8 cellular contexts compared by ENCODE assay signal in the genomic region with DNA sequence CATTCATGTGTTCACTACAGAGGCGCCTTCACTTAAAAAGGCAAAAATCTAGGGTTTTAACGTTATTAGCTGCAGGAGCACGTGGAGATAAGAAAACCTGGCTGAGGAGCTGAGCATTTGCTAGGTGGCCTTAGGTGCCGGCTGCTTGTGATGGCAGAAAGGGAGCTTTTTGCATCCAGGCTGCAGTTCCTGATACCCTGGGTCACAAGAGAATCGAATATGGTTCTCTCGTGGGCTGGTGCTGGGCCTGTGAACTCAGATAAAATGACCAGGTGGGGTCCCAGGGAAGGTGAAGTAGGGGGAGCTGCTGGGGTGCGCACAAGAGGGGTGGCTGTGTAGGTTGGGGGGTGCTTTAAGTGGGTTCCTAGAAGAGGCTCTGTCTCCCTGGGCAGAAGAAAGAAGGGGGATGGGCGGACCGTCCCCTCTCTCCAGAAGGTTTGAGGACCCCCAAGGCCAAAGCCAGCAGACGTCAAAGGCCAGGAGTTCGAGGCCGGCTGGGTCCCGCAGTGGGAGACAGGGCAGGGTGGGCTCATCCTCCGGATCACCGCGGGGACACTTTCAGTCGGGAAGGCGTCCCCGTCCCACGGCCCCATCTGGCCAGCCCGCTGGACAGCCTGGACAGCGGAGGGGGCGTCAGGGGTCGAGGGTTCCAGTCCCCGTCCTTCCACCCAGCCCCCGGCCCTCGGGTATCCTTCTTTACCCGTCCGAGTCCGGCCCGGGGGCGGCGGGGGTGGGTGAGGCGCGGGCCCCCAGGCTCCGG. TPM values are rescaled to one million over a fixed set of nuclear protein-coding genes. Genes with fewer than 3 reads are reported as not detected.
DNase-seq lines count a peak whose midpoint lies in the region; ATAC-seq, FAIRE-seq and TF ChIP-seq lines count a peak whose summit lies in the region.

No MANE protein-coding gene starts in this region.

- H3K27me3 ChIP-seq in bronchial epithelial cell (ENCODE audit: control insufficient read depth, insufficient read depth, low read length) (no peaks in the 10 kb centered on the region), lung (ENCODE audit: control insufficient read depth, insufficient read depth) (no peaks in the 10 kb centered on the region)

- no peaks in the 10 kb centered on the region for H3K9me3 ChIP-seq in lung (ENCODE audit: control insufficient read depth in 2 of 2, insufficient read depth in 1 of 2, low read length in 1 of 2)

- H3K27ac Mint-ChIP-seq in type B pancreatic cell: peak overlapping the region; percentile 98

- H3K4me3 ChIP-seq in bronchial epithelial cell (ENCODE audit: low read depth, low read length) (peak overlapping the region; percentile 36), lung (peak overlapping the region; percentile 41)

- H3K27me3 Mint-ChIP-seq in type B pancreatic cell: peaks cover 18% of the 10 kb centered on the region

- peaks cover 0 to 12% of the 10 kb centered on the region in 2 donors for H3K4me1 ChIP-seq in lung (ENCODE audit: control insufficient read depth in 2 of 2, insufficient read depth in 2 of 2, low read length in 2 of 2)

- WGBS in lung, 2 donors: 18 to 26% methylated on average over 26 to 36 of the region's 36 CpGs

- H3K4me1 Mint-ChIP-seq in type B pancreatic cell (ENCODE audit: unreplicated experiment): peaks cover 31% of the 10 kb centered on the region

- no peak for ATAC-seq in lung (ENCODE audit: insufficient read depth, low FRiP score)
- no peak for ATAC-seq in HG03432 (IDR thresholded peaks at IDR 0.05; ENCODE audit: unreplicated experiment)
- ATAC-seq in GM19463 (IDR thresholded peaks at IDR 0.05; ENCODE audit: unreplicated experiment): no peak
- no peak for ATAC-seq in GM21529 (IDR thresholded peaks at IDR 0.05; ENCODE audit: unreplicated experiment)

- peaks cover 5% of the 10 kb centered on the region for H3K36me3 Mint-ChIP-seq in type B pancreatic cell

- peak overlapping the region; percentile 17 to 74 for H3K27ac ChIP-seq in lung (ENCODE audit: low read depth in 1 of 2, low read length in 1 of 2)

- H3K36me3 ChIP-seq in bronchial epithelial cell (ENCODE audit: control insufficient read depth, insufficient read depth, low read length): no peaks in the 10 kb centered on the region
- H3K36me3 ChIP-seq in lung (ENCODE audit: control insufficient read depth in 2 of 2, insufficient read depth in 2 of 2, low read length in 2 of 2): no peaks in the 10 kb centered on the region

- no peak for FAIRE-seq in bronchial epithelial cell (lab: Jason Lieb, UNC)

- H3K4me3 Mint-ChIP-seq in type B pancreatic cell: peak overlapping the region; percentile 90

- TF ChIP-seq CTCF in bronchial epithelial cell (IDR thresholded peaks at IDR 0.05; ENCODE audit: insufficient read depth, low read length, severe bottlenecking) (no peak), lung (IDR thresholded peaks at IDR 0.05; ENCODE audit: control extremely low read depth, extremely low read depth) (no peak), type B pancreatic cell (conservative IDR thresholded peaks at IDR 0.05) (no peak)

- DNase-seq in activated gamma-delta T cell treated with Interleukin-2 at 50 U/mL for 16 hours (peak; percentile 26), activated gamma-delta T cell (lab: John Stamatoyannopoulos, UW) (no peak), bronchial epithelial cell (ENCODE audit: low read depth) (no peak), lung (ENCODE audit: low spot score) (no peak), type B pancreatic cell (ENCODE audit: extremely low spot score, unreplicated experiment) (no peak)

- no peaks in the 10 kb centered on the region for H3K9me3 Mint-ChIP-seq in type B pancreatic cell

RNA-seq across cellular contexts. Expression of gene CMIP, which starts 0.7 kb away (rescaled TPM):
- total RNA-seq in bronchial epithelial cell (21.1 and 22.3 TPM in 2 replicates), lung (10 to 100 TPM; 55.7 to 80.5 TPM), type B pancreatic cell (ENCODE audit: low replicate concordance) (46.6 and 51.4 TPM in 2 replicates)
- 10 to 100 TPM; 11.8 to 41.4 TPM for polyA plus RNA-seq in lung
